In genomic region chr16:2158262-2158638, GRCh38 we compare ENCODE assay signal across 1 cellular context.
TF ChIP-seq lines count a peak whose summit lies in the region.

No MANE protein-coding gene starts in this region.

TF ChIP-seq in WTC11, 78 proteins besides CTCF, POLR2A, EP300 and RAD21 (continued from another document):
- no peak for TF ChIP-seq ARID4B (CRISPR knock-in tag; IDR thresholded peaks at IDR 0.05; ENCODE audit: borderline replicate concordance)
- TF ChIP-seq ERG (CRISPR knock-in tag; IDR thresholded peaks at IDR 0.05), result no peak
- TF ChIP-seq FOXK1 (CRISPR knock-in tag; IDR thresholded peaks at IDR 0.05), result no peak
- TF ChIP-seq JAZF1 (CRISPR knock-in tag; IDR thresholded peaks at IDR 0.05), result no peak
TF ChIP-seq in WTC11: peak in this region for 0.
